Comparison of ENCODE assay signal across 28 cellular contexts in the genomic region with DNA sequence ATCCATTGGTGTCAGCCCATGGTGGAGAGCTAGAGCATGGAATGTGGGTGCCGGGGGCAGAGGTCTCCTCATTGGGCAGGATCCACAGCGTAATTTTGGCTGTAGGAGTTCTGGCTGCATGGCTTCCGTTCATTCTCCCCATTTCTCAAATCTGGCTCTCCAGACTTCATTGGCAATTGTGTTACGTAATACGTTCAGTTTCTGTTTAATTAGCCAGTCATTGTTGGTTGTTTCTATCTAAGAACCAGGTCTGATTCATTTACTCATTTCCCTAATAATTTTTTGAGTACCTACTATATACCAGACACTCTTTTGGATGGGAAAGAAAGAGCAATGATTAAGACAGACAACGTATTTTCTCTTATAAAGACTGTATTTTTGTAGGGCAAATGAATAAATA.
"Had no signal": no experiment of that assay in that cellular context is flagged by ENCODE, and none has a peak within 500 bp of the region (broad histone marks: within the 10 kb centered on the region; RNA-seq: fewer than 3 reads in every experiment).

No MANE protein-coding gene starts in this region.

- ATAC-seq: naive thymus-derived CD4-positive, alpha-beta T cell; natural killer cell; psoas muscle; right cardiac atrium; sciatic nerve; stimulated activated effector memory CD8-positive, alpha-beta T cell treated with anti-CD3 and anti-CD28 coated beads, Interleukin-12 subunit alpha, Interleukin-12 subunit beta, amount 100 ng/mL, for 72 hours; stimulated activated naive B cell treated with anti-CD40 and anti-IgM and Interleukin-4, amounts not matched to agents 10 μg/mL and 1 μg/mL and 100 μg/mL, for 72 hours had no signal

- H3K4me3 ChIP-seq: neural progenitor cell, ovary, psoas muscle, skin epidermis, smooth muscle cell, spleen, stomach, thoracic aorta, thyroid gland, tibial nerve, upper lobe of left lung, vagina had no signal

- H3K27ac ChIP-seq: neural progenitor cell, ovary, parathyroid adenoma, psoas muscle, skin epidermis, spleen, stomach, thyroid gland, tibial nerve, upper lobe of left lung, vagina had no signal

- H3K9me3 ChIP-seq: ovary, psoas muscle, spleen, stomach, thoracic aorta, thyroid gland, tibial nerve, upper lobe of left lung, vagina had no signal

- H2AFZ ChIP-seq: neural progenitor cell, parathyroid adenoma had no signal

- FAIRE-seq: urothelium cell line had no signal

- H3K36me3 ChIP-seq: neural progenitor cell, ovary, spleen, stomach, thoracic aorta, thyroid gland, tibial nerve, upper lobe of left lung, vagina had no signal

- H3K4me2 ChIP-seq: neural progenitor cell, smooth muscle cell had no signal

- H3K27me3 ChIP-seq: neural progenitor cell, ovary, spleen, stomach, thyroid gland, tibial nerve, upper lobe of left lung, vagina had no signal

- DNase-seq: naive thymus-derived CD4-positive, alpha-beta T cell; natural killer cell; occipital lobe; ovary; posterior cingulate gyrus; psoas muscle; right cardiac atrium; spleen; stimulated activated CD4-positive, alpha-beta T cell treated with anti-CD3 and anti-CD28 coated beads, Interleukin-12 subunit alpha, Interleukin-12 subunit beta, amount 100 ng/mL, for 4 hours; stimulated activated CD4-positive, alpha-beta T cell treated with anti-CD3 and anti-CD28 coated beads, Interleukin-2, amount 100 ng/mL, for 24 hours; stimulated activated CD4-positive, alpha-beta T cell treated with anti-CD3 and anti-CD28 coated beads, Interleukin-2, amount 100 ng/mL, for 48 hours; stimulated activated CD4-positive, alpha-beta T cell treated with anti-CD3 and anti-CD28 coated beads, Interleukin-4, amount 100 ng/mL, for 24 hours; stimulated activated naive B cell treated with anti-CD40 and anti-IgM and Interleukin-4, amounts not matched to agents 10 μg/mL and 1 μg/mL and 100 μg/mL, for 72 hours; stimulated activated naive CD4-positive, alpha-beta T cell treated with Interleukin-2 at 50 U/mL for 16 hours; stomach; thyroid gland; trophoblast cell; upper lobe of left lung had no signal

- H3K9ac ChIP-seq: neural progenitor cell, parathyroid adenoma had no signal

- H3K4me1 ChIP-seq: parathyroid adenoma, spleen, tibial nerve had no signal
